Comparison of ENCODE assay signal across 18 cellular contexts in the genomic region with DNA sequence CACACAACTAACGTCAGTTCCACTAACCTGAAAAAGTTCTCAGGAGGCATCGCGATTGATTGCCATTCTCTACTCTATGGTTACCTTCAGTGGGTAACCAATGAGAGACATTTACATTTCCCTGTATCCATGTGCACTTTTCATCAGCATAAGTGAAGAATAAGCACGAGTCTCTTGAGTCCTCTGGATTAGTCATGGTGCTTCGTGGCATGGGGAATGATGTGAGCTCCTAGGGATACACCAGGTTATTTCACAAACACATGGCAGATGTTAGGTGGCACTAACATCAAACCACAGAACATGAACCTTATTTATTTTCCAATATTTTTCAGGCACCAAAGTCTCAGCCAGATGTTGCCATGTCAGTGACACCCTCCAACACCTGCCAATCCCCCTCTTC.
DNase-seq lines count a peak whose midpoint lies in the region; ATAC-seq lines count a peak whose summit lies in the region.
"Had no signal": no experiment of that assay in that cellular context is flagged by ENCODE, and none has a peak within 500 bp of the region (broad histone marks: within the 10 kb centered on the region; RNA-seq: fewer than 3 reads in every experiment).

No MANE protein-coding gene starts in this region.

- ATAC-seq in activated naive CD4-positive, alpha-beta T cell treated with anti-CD3 and anti-CD28 coated beads, Interleukin-2, amount 50 U/mL, for 72 hours = peak in 1 of 2 donors; percentile 4
- no peak for ATAC-seq in natural killer cell treated with Interleukin-12 subunit alpha and Interleukin-12 subunit beta and Interleukin-15 and Interleukin-18, amount 100 ng/mL, for 72 hours
- ATAC-seq: HepG2, mucosa of descending colon, right lobe of liver had no signal

- no peak for DNase-seq in activated T-cell treated with anti-CD3 and anti-CD28 coated beads, Interleukin-2, amount 50 U/mL, for 24 hours
- DNase-seq in activated T-cell treated with anti-CD3 and anti-CD28 coated beads, Interleukin-2, amount 50 U/mL, for 1 hour = no peak
- peak; percentile 80 for DNase-seq in LHCN-M2 (ENCODE audit: low read depth)
- DNase-seq in activated naive CD4-positive, alpha-beta T cell treated with anti-CD3 and anti-CD28 coated beads, Interleukin-2, amount 50 U/mL, for 72 hours (ENCODE audit: low spot score in 2 of 2) = no peak
- no peak for DNase-seq in natural killer cell treated with Interleukin-12 subunit alpha and Interleukin-12 subunit beta and Interleukin-15 and Interleukin-18, amount 100 ng/mL, for 72 hours (ENCODE audit: low spot score)
- DNase-seq in stimulated activated CD8-positive, alpha-beta memory T cell treated with anti-CD3 and anti-CD28 coated beads, Interleukin-4, amount 100 ng/mL, for 48 hours = no peak
- DNase-seq in kidney tubule cell (ENCODE audit: low spot score) = no peak
- DNase-seq in DMS153 treated with DMSO at 0.1 percent for 48 hours (lab: John Stamatoyannopoulos, UW; ENCODE audit: unreplicated experiment) = no peak
- DNase-seq: Calu3; GF-D8; mucosa of descending colon; NCI-H187 treated with DMSO at 0.1 percent for 48 hours; NCI-H526; nucleus accumbens; right lobe of liver; stimulated activated CD4-positive, alpha-beta T cell treated with anti-CD3 and anti-CD28 coated beads, Interleukin-1b, Interleukin-23, amount 100 ng/mL, for 48 hours; T1000 had no signal

- H3K4me3 Mint-ChIP-seq in activated T-cell treated with anti-CD3 and anti-CD28 coated beads, Interleukin-2, amount 50 U/mL, for 24 hours = no peak overlapping the region
- H3K4me3 Mint-ChIP-seq in natural killer cell treated with Interleukin-12 subunit alpha and Interleukin-12 subunit beta and Interleukin-15 and Interleukin-18, amount 100 ng/mL, for 72 hours = no peak overlapping the region

- H3K9me3 Mint-ChIP-seq in activated T-cell treated with anti-CD3 and anti-CD28 coated beads, Interleukin-2, amount 50 U/mL, for 24 hours = no peaks in the 10 kb centered on the region
- H3K9me3 Mint-ChIP-seq in activated naive CD4-positive, alpha-beta T cell treated with anti-CD3 and anti-CD28 coated beads, Interleukin-2, amount 50 U/mL, for 72 hours = no peaks in the 10 kb centered on the region
- no peaks in the 10 kb centered on the region for H3K9me3 Mint-ChIP-seq in natural killer cell treated with Interleukin-12 subunit alpha and Interleukin-12 subunit beta and Interleukin-15 and Interleukin-18, amount 100 ng/mL, for 72 hours

- peak overlapping the region; percentile 98 for H3K27ac Mint-ChIP-seq in activated T-cell treated with anti-CD3 and anti-CD28 coated beads, Interleukin-2, amount 50 U/mL, for 24 hours
- peak overlapping the region; percentile 96 to 99 for H3K27ac Mint-ChIP-seq in activated naive CD4-positive, alpha-beta T cell treated with anti-CD3 and anti-CD28 coated beads, Interleukin-2, amount 50 U/mL, for 72 hours
- H3K27ac Mint-ChIP-seq in natural killer cell treated with Interleukin-12 subunit alpha and Interleukin-12 subunit beta and Interleukin-15 and Interleukin-18, amount 100 ng/mL, for 72 hours = peak overlapping the region; percentile 95 to 97

- peaks cover 98% of the 10 kb centered on the region for H3K4me1 Mint-ChIP-seq in activated T-cell treated with anti-CD3 and anti-CD28 coated beads, Interleukin-2, amount 50 U/mL, for 24 hours (ENCODE audit: low read depth)
- H3K4me1 Mint-ChIP-seq in natural killer cell treated with Interleukin-12 subunit alpha and Interleukin-12 subunit beta and Interleukin-15 and Interleukin-18, amount 100 ng/mL, for 72 hours (ENCODE audit: low read depth in 2 of 2) = peaks cover 75 to 85% of the 10 kb centered on the region in 2 donors

- H3K27me3 Mint-ChIP-seq in activated T-cell treated with anti-CD3 and anti-CD28 coated beads, Interleukin-2, amount 50 U/mL, for 24 hours = no peaks in the 10 kb centered on the region
- H3K27me3 Mint-ChIP-seq in natural killer cell treated with Interleukin-12 subunit alpha and Interleukin-12 subunit beta and Interleukin-15 and Interleukin-18, amount 100 ng/mL, for 72 hours = no peaks in the 10 kb centered on the region

- peaks cover 88% of the 10 kb centered on the region for H3K36me3 Mint-ChIP-seq in activated T-cell treated with anti-CD3 and anti-CD28 coated beads, Interleukin-2, amount 50 U/mL, for 24 hours (ENCODE audit: low read depth)
- H3K36me3 Mint-ChIP-seq in activated naive CD4-positive, alpha-beta T cell treated with anti-CD3 and anti-CD28 coated beads, Interleukin-2, amount 50 U/mL, for 72 hours = peaks cover 17 to 20% of the 10 kb centered on the region in 2 donors
- H3K36me3 Mint-ChIP-seq in natural killer cell treated with Interleukin-12 subunit alpha and Interleukin-12 subunit beta and Interleukin-15 and Interleukin-18, amount 100 ng/mL, for 72 hours = peaks cover 12% of the 10 kb centered on the region
